Comparison of ENCODE assay signal across 1 cellular context in genomic region chr1:224175615-224176014, GRCh38.
TF ChIP-seq lines count a peak whose summit lies in the region.

No MANE protein-coding gene starts in this region.

TF ChIP-seq in IMR-90, 13 proteins besides CTCF, POLR2A, EP300 and RAD21 (continued from another document):
- TF ChIP-seq BHLHE40 (IDR thresholded peaks at IDR 0.05; ENCODE audit: low read depth, low read length) (no peak), MAZ (IDR thresholded peaks at IDR 0.05; ENCODE audit: borderline replicate concordance, low read depth, low read length) (no peak), CHD1 (IDR thresholded peaks at IDR 0.05; ENCODE audit: low read depth, low read length) (no peak), RCOR1 (IDR thresholded peaks at IDR 0.05; ENCODE audit: insufficient replicate concordance, low read length) (no peak), MAFK (IDR thresholded peaks at IDR 0.05; ENCODE audit: low read depth, low read length) (no peak)
